8 cellular contexts compared by ENCODE assay signal in the genomic region with DNA sequence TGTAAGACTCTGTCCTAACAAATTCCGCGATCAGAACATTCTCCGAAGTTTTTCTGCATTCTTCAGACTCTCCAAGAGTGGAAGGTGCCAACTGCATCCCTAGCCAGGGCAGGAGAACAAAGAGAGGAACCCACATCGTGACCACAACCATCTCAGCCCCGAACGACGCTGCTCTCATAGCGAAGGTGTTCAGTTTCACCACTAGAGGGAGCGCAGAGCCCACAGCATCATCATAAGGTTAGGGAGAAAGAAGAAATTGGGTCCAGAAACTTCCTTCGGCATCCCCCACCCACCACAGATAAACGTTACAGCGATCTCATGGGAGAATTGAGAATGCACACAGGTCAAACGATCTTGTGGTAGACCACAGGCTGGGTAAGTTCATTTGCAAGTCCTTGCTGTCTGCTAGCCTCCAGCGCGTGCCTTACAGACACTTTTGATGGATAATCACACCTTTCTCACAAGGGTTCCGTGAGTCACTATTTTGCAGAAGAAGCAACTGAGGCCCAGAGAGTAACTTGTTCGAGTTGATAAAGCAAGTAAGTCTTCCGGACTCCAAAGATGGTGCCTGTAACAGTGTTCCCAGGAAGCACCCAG. TPM values are rescaled to one million over a fixed set of nuclear protein-coding genes. Genes with fewer than 3 reads are reported as not detected.
A peak's percentile ranks its signal among the peaks of the same experiment; 100 is the strongest.
DNase-seq lines count a peak whose midpoint lies in the region; ATAC-seq and TF ChIP-seq lines count a peak whose summit lies in the region.

No MANE protein-coding gene starts in this region.

- ATAC-seq in HG02759 (IDR thresholded peaks at IDR 0.05; ENCODE audit: unreplicated experiment) (peak; percentile 71), GM18907 (IDR thresholded peaks at IDR 0.05; ENCODE audit: unreplicated experiment) (no peak)

- peak; percentile 94 for TF ChIP-seq CTCF in kidney epithelial cell (IDR thresholded peaks at IDR 0.05; ENCODE audit: insufficient read depth, low read length, poor library complexity, severe bottlenecking)

- H3K4me3 ChIP-seq in kidney epithelial cell (ENCODE audit: low read depth, low read length): no peak overlapping the region

- no peak overlapping the region for H3K27ac ChIP-seq in caudate nucleus (ENCODE audit: low read depth, low read length)

- H3K36me3 ChIP-seq in kidney epithelial cell (ENCODE audit: control insufficient read depth, insufficient read depth, low read length): no peaks in the 10 kb centered on the region

- no peaks in the 10 kb centered on the region for H3K27me3 ChIP-seq in kidney epithelial cell (ENCODE audit: control insufficient read depth, insufficient read depth, low read length)

- DNase-seq in D341Med (ENCODE audit: low spot score) (peak; percentile 72), NCI-H2227 (lab: John Stamatoyannopoulos, UW; ENCODE audit: unreplicated experiment) (peak; percentile 83), caudate nucleus (lab: John Stamatoyannopoulos, UW) (peak in 44 of 61 donors; percentile 4 to 71 (median 34)), kidney epithelial cell (ENCODE audit: low read depth) (peak; percentile 58)
- DNase-seq in activated CD4-positive, CD25-positive, alpha-beta regulatory T cell treated with anti-CD3 and anti-CD28 coated beads, Interleukin-2, amount 50 U/mL, for 16 hours (ENCODE audit: low read depth, low spot score): peak; percentile 27
- DNase-seq in stimulated activated CD4-positive, alpha-beta T cell treated with anti-CD3 and anti-CD28 coated beads, Interleukin-4, amount 100 ng/mL, for 1 hour: peak; percentile 44

RNA-seq across cellular contexts. Expression of gene ARL4C, which starts 53.7 kb away (rescaled TPM):
- total RNA-seq in kidney epithelial cell: 115 and 120 TPM in 2 replicates

Comparison
In these comparisons a context has a peak if more than half of its experiments do, and no peak if none do; other contexts are left out.
1. DNase-seq: peak in every context shown above with its lines; median percentile 83 in NCI-H2227; 72 in D341Med; 58 in kidney epithelial cell; 44 in stimulated activated CD4-positive, alpha-beta T cell treated with anti-CD3 and anti-CD28 coated beads, Interleukin-4, amount 100 ng/mL, for 1 hour; 34 in caudate nucleus; 27 in activated CD4-positive, CD25-positive, alpha-beta regulatory T cell treated with anti-CD3 and anti-CD28 coated beads, Interleukin-2, amount 50 U/mL, for 16 hours.